ENCODE assay signal across 7 cellular contexts in genomic region chr6:106510090-106510970, GRCh38.
DNase-seq lines count a peak whose midpoint lies in the region; ATAC-seq and TF ChIP-seq lines count a peak whose summit lies in the region.

No MANE protein-coding gene starts in this region.

- peak overlapping the region; percentile 91 for H3K4me3 Mint-ChIP-seq in activated T-helper 1 cell treated with anti-CD3 and anti-CD28 coated beads, Interleukin-12 subunit alpha, Interleukin-12 subunit beta, Interleukin-2, Interleukin-4 antibody, amounts not matched to agents 30 ng/mL and 10 ng/mL and 1 ng/mL, durations not matched to agents 14 hours and 24 hours and 36 hours

- no peak for TF ChIP-seq POLR2A in ovary (IDR thresholded peaks at IDR 0.05)

- peaks cover 2% of the 10 kb centered on the region for H3K4me1 ChIP-seq in NT2/D1 (ENCODE audit: insufficient read depth, insufficient read length)
- peaks cover 7% of the 10 kb centered on the region for H3K4me1 ChIP-seq in foreskin keratinocyte
- H3K4me1 ChIP-seq in ovary (ENCODE audit: insufficient read depth): no peaks in the 10 kb centered on the region

- H3K27ac ChIP-seq in foreskin keratinocyte (peak overlapping the region; percentile 84), ovary (no peak overlapping the region)

- H3K9ac ChIP-seq in NT2/D1 (ENCODE audit: insufficient read length, low read depth): peak overlapping the region; percentile 56

- H3K36me3 ChIP-seq in NT2/D1 (ENCODE audit: insufficient read depth, insufficient read length, low read length): no peaks in the 10 kb centered on the region
- H3K36me3 ChIP-seq in ovary: no peaks in the 10 kb centered on the region

- DNase-seq in NT2/D1 (ENCODE audit: low read depth, low spot score) (no peak), foreskin keratinocyte (peak; percentile 77 to 85), ovary (peak; percentile 45 to 69 (median 53))
- peak; percentile 64 for DNase-seq in activated T-helper 1 cell treated with anti-CD3 and anti-CD28 coated beads, Interleukin-12 subunit alpha, Interleukin-12 subunit beta, Interleukin-2, Interleukin-4 antibody, amounts not matched to agents 30 ng/mL and 10 ng/mL and 1 ng/mL, durations not matched to agents 14 hours and 24 hours and 36 hours (ENCODE audit: low spot score)

- H3K4me1 Mint-ChIP-seq in activated T-helper 1 cell treated with anti-CD3 and anti-CD28 coated beads, Interleukin-12 subunit alpha, Interleukin-12 subunit beta, Interleukin-2, Interleukin-4 antibody, amounts not matched to agents 30 ng/mL and 10 ng/mL and 1 ng/mL, durations not matched to agents 14 hours and 24 hours and 36 hours (ENCODE audit: low read depth): peaks cover 46% of the 10 kb centered on the region

- H3K27me3 Mint-ChIP-seq in activated T-helper 1 cell treated with anti-CD3 and anti-CD28 coated beads, Interleukin-12 subunit alpha, Interleukin-12 subunit beta, Interleukin-2, Interleukin-4 antibody, amounts not matched to agents 30 ng/mL and 10 ng/mL and 1 ng/mL, durations not matched to agents 14 hours and 24 hours and 36 hours (ENCODE audit: insufficient read depth): peaks cover 32% of the 10 kb centered on the region

- no peaks in the 10 kb centered on the region for H3K9me3 ChIP-seq in NT2/D1 (ENCODE audit: insufficient read depth, low read length)
- H3K9me3 ChIP-seq in ovary: no peaks in the 10 kb centered on the region

- 1 to 2% (median 1%) methylated on average over 56 of the region's 56 CpGs for WGBS in ovary, 3 donors

- H3K27me3 ChIP-seq in NT2/D1 (ENCODE audit: insufficient read depth, insufficient read length) (peaks cover 86% of the 10 kb centered on the region), foreskin keratinocyte (no peaks in the 10 kb centered on the region), ovary (no peaks in the 10 kb centered on the region)

- TF ChIP-seq EP300 in ovary (IDR thresholded peaks at IDR 0.05): no peak

- intact Hi-C loops in activated T-helper 1 cell treated with anti-CD3 and anti-CD28 coated beads, Interleukin-12 subunit alpha, Interleukin-12 subunit beta, Interleukin-2, Interleukin-4 antibody, amounts not matched to agents 30 ng/mL and 10 ng/mL and 1 ng/mL, durations not matched to agents 14 hours and 24 hours and 36 hours (cut with micrococcal nuclease): loop anchor here (1.0 to 10.0 kb wide), 7 partner anchors 9 to 1108 kb away; partner anchors contain the start of genes MTRES1 and PREP
- intact Hi-C loops in ovary (cut with DNase I): no loop called here

- H3K9me3 Mint-ChIP-seq in activated T-helper 1 cell treated with anti-CD3 and anti-CD28 coated beads, Interleukin-12 subunit alpha, Interleukin-12 subunit beta, Interleukin-2, Interleukin-4 antibody, amounts not matched to agents 30 ng/mL and 10 ng/mL and 1 ng/mL, durations not matched to agents 14 hours and 24 hours and 36 hours: no peaks in the 10 kb centered on the region

- ATAC-seq in GM18867 (IDR thresholded peaks at IDR 0.05; ENCODE audit: unreplicated experiment) (peak; percentile 43), HG03103 (IDR thresholded peaks at IDR 0.05; ENCODE audit: low read depth, unreplicated experiment) (peak; percentile 34), foreskin keratinocyte (peak; percentile 74), GM18873 (IDR thresholded peaks at IDR 0.05; ENCODE audit: low FRiP score, unreplicated experiment) (no peak)

- peaks cover 5% of the 10 kb centered on the region for H3K36me3 Mint-ChIP-seq in activated T-helper 1 cell treated with anti-CD3 and anti-CD28 coated beads, Interleukin-12 subunit alpha, Interleukin-12 subunit beta, Interleukin-2, Interleukin-4 antibody, amounts not matched to agents 30 ng/mL and 10 ng/mL and 1 ng/mL, durations not matched to agents 14 hours and 24 hours and 36 hours (ENCODE audit: low read depth)

- peak overlapping the region; percentile 65 for H3K27ac Mint-ChIP-seq in activated T-helper 1 cell treated with anti-CD3 and anti-CD28 coated beads, Interleukin-12 subunit alpha, Interleukin-12 subunit beta, Interleukin-2, Interleukin-4 antibody, amounts not matched to agents 30 ng/mL and 10 ng/mL and 1 ng/mL, durations not matched to agents 14 hours and 24 hours and 36 hours

- H3K4me3 ChIP-seq in NT2/D1 (ENCODE audit: insufficient read length, low read depth) (peak overlapping the region; percentile 52), ovary (peak overlapping the region; percentile 34)

- peak; percentile 41 for TF ChIP-seq CTCF in foreskin keratinocyte (conservative IDR thresholded peaks at IDR 0.05)
- no peak for TF ChIP-seq CTCF in ovary (IDR thresholded peaks at IDR 0.05)
